In the genomic region with DNA sequence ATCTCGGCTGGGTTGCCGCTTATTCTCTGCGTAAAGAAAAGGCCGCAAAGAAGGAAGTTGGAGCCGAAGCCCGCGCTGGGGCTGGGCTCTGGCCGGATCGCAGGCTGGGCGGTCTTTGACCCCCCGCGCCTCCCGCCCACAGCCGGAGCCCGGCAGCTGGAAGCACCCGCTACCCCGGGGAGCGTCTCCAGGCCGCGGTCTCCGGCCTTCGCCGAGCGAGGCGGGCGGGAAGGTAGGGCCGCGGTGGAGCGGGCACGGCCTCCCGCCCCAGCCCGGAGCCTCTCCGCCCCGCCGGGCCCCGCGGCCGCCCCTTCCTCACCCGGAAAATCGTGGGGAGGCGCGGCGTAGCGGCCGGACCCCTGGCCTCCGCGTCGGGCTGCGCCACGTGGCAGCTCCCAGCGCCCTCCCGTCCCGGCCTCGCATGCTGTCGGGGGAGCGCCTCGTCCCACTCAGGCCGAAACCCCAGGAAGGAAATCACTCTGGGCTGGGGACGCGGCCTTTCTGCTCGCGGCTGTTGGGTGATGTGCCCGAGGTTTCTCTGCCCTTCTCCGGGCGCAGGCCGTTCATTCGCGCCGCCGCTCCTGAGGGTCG, we compare ENCODE assay signal across 8 cellular contexts. TPM values are rescaled to one million over a fixed set of nuclear protein-coding genes. Genes with fewer than 3 reads are reported as not detected.
DNase-seq lines count a peak whose midpoint lies in the region; ATAC-seq and TF ChIP-seq lines count a peak whose summit lies in the region.

No MANE protein-coding gene starts in this region.

- no peak overlapping the region for H3K27ac Mint-ChIP-seq in activated T-helper 17 cell treated with anti-CD3 and anti-CD28 coated beads, Interleukin-2, amount 50 U/mL, for 72 hours
- H3K27ac Mint-ChIP-seq in activated T-helper 1 cell treated with anti-CD3 and anti-CD28 coated beads, Interleukin-12 subunit alpha, Interleukin-12 subunit beta, Interleukin-2, Interleukin-4 antibody, amounts not matched to agents 30 ng/mL and 10 ng/mL and 1 ng/mL, durations not matched to agents 14 hours and 24 hours and 36 hours, result no peak overlapping the region

- ATAC-seq in activated T-helper 17 cell treated with anti-CD3 and anti-CD28 coated beads, Interleukin-2, amount 50 U/mL, for 72 hours (replicated peaks), result no peak
- no peak for ATAC-seq in HG02884 (IDR thresholded peaks at IDR 0.05; ENCODE audit: unreplicated experiment)
- no peak for ATAC-seq in HG03460 (IDR thresholded peaks at IDR 0.05; ENCODE audit: unreplicated experiment)

- H3K4me1 ChIP-seq in iPS-15b (ENCODE audit: control insufficient read depth, insufficient read depth, low read length) (peaks cover 6% of the 10 kb centered on the region), smooth muscle cell (ENCODE audit: low read depth) (peaks cover 26% of the 10 kb centered on the region)

- H3K9me3 Mint-ChIP-seq in activated T-helper 17 cell treated with anti-CD3 and anti-CD28 coated beads, Interleukin-2, amount 50 U/mL, for 72 hours, result no peaks in the 10 kb centered on the region
- no peaks in the 10 kb centered on the region for H3K9me3 Mint-ChIP-seq in activated T-helper 1 cell treated with anti-CD3 and anti-CD28 coated beads, Interleukin-12 subunit alpha, Interleukin-12 subunit beta, Interleukin-2, Interleukin-4 antibody, amounts not matched to agents 30 ng/mL and 10 ng/mL and 1 ng/mL, durations not matched to agents 14 hours and 24 hours and 36 hours

- H3K27me3 ChIP-seq in HL-60 (ENCODE audit: insufficient read depth, poor library complexity, severe bottlenecking), result peaks cover 2% of the 10 kb centered on the region
- peaks cover 95% of the 10 kb centered on the region for H3K27me3 ChIP-seq in iPS-15b (ENCODE audit: control insufficient read depth, insufficient read depth, low read length)
- H3K27me3 ChIP-seq in smooth muscle cell (ENCODE audit: low read depth), result peaks cover 39% of the 10 kb centered on the region

- WGBS in smooth muscle cell (ENCODE audit: low lambda C conversion rate), result 7% methylated on average over 48 of the region's 71 CpGs

- peak overlapping the region; percentile 86 for H3K4me2 ChIP-seq in smooth muscle cell

- H3K4me3 ChIP-seq in HL-60 (replicated peaks; ENCODE audit: insufficient read depth, low read length), result peak overlapping the region; percentile 12; the same call in 1 of the 2 replicates
- H3K4me3 ChIP-seq in iPS-15b (ENCODE audit: low read depth, low read length), result peak overlapping the region; percentile 49
- peak overlapping the region; percentile 44 for H3K4me3 ChIP-seq in smooth muscle cell

- H3K36me3 ChIP-seq in iPS-15b (ENCODE audit: control insufficient read depth, insufficient read depth, low read length), result no peaks in the 10 kb centered on the region
- no peaks in the 10 kb centered on the region for H3K36me3 ChIP-seq in smooth muscle cell (ENCODE audit: low read depth)

- no peak overlapping the region for H3K9ac ChIP-seq in iPS-15b (ENCODE audit: low read depth, low read length)
- H3K9ac ChIP-seq in smooth muscle cell (ENCODE audit: low read depth), result peak overlapping the region; percentile 64

- H3K27me3 Mint-ChIP-seq in activated T-helper 17 cell treated with anti-CD3 and anti-CD28 coated beads, Interleukin-2, amount 50 U/mL, for 72 hours, result peaks cover 63% of the 10 kb centered on the region
- peaks cover 81% of the 10 kb centered on the region for H3K27me3 Mint-ChIP-seq in activated T-helper 1 cell treated with anti-CD3 and anti-CD28 coated beads, Interleukin-12 subunit alpha, Interleukin-12 subunit beta, Interleukin-2, Interleukin-4 antibody, amounts not matched to agents 30 ng/mL and 10 ng/mL and 1 ng/mL, durations not matched to agents 14 hours and 24 hours and 36 hours (ENCODE audit: insufficient read depth)

- H3K36me3 Mint-ChIP-seq in activated T-helper 17 cell treated with anti-CD3 and anti-CD28 coated beads, Interleukin-2, amount 50 U/mL, for 72 hours (ENCODE audit: low read depth), result peaks cover 7% of the 10 kb centered on the region
- peaks cover 3% of the 10 kb centered on the region for H3K36me3 Mint-ChIP-seq in activated T-helper 1 cell treated with anti-CD3 and anti-CD28 coated beads, Interleukin-12 subunit alpha, Interleukin-12 subunit beta, Interleukin-2, Interleukin-4 antibody, amounts not matched to agents 30 ng/mL and 10 ng/mL and 1 ng/mL, durations not matched to agents 14 hours and 24 hours and 36 hours (ENCODE audit: low read depth)

- peaks cover 23% of the 10 kb centered on the region for H3F3A ChIP-seq in smooth muscle cell (ENCODE audit: low read depth)

- H3K27ac ChIP-seq in HL-60 (replicated peaks), result no peak overlapping the region
- H3K27ac ChIP-seq in smooth muscle cell (ENCODE audit: low read depth), result peak overlapping the region; percentile 13

- intact Hi-C loops in activated T-helper 1 cell treated with anti-CD3 and anti-CD28 coated beads, Interleukin-12 subunit alpha, Interleukin-12 subunit beta, Interleukin-2, Interleukin-4 antibody, amounts not matched to agents 30 ng/mL and 10 ng/mL and 1 ng/mL, durations not matched to agents 14 hours and 24 hours and 36 hours (cut with micrococcal nuclease), result loop anchor here (1.0 to 2.0 kb wide), 2 partner anchors 12 to 16 kb away; partner anchors contain the start of gene FOXD1

- H3K4me1 Mint-ChIP-seq in activated T-helper 17 cell treated with anti-CD3 and anti-CD28 coated beads, Interleukin-2, amount 50 U/mL, for 72 hours, result no peaks in the 10 kb centered on the region
- H3K4me1 Mint-ChIP-seq in activated T-helper 1 cell treated with anti-CD3 and anti-CD28 coated beads, Interleukin-12 subunit alpha, Interleukin-12 subunit beta, Interleukin-2, Interleukin-4 antibody, amounts not matched to agents 30 ng/mL and 10 ng/mL and 1 ng/mL, durations not matched to agents 14 hours and 24 hours and 36 hours (ENCODE audit: low read depth), result peaks cover 6% of the 10 kb centered on the region

- H3K9me3 ChIP-seq in iPS-15b (ENCODE audit: control insufficient read depth, insufficient read depth, low read length) (no peaks in the 10 kb centered on the region), smooth muscle cell (replicated peaks; ENCODE audit: low read depth) (no peaks in the 10 kb centered on the region)

- DNase-seq in HL-60 (ENCODE audit: low read depth in 1 of 2, low spot score in 1 of 2) (no peak), smooth muscle cell (lab: John Stamatoyannopoulos, UW; ENCODE audit: unreplicated experiment) (no peak), superior temporal gyrus (ENCODE audit: extremely low spot score) (no peak)
- DNase-seq in activated T-helper 1 cell treated with anti-CD3 and anti-CD28 coated beads, Interleukin-12 subunit alpha, Interleukin-12 subunit beta, Interleukin-2, Interleukin-4 antibody, amounts not matched to agents 30 ng/mL and 10 ng/mL and 1 ng/mL, durations not matched to agents 14 hours and 24 hours and 36 hours (ENCODE audit: low spot score), result no peak

- H4K20me1 ChIP-seq in smooth muscle cell (ENCODE audit: low read depth), result no peaks in the 10 kb centered on the region

- peak overlapping the region; percentile 36 for H3K4me3 Mint-ChIP-seq in activated T-helper 17 cell treated with anti-CD3 and anti-CD28 coated beads, Interleukin-2, amount 50 U/mL, for 72 hours
- no peak overlapping the region for H3K4me3 Mint-ChIP-seq in activated T-helper 1 cell treated with anti-CD3 and anti-CD28 coated beads, Interleukin-12 subunit alpha, Interleukin-12 subunit beta, Interleukin-2, Interleukin-4 antibody, amounts not matched to agents 30 ng/mL and 10 ng/mL and 1 ng/mL, durations not matched to agents 14 hours and 24 hours and 36 hours

- H3K79me2 ChIP-seq in smooth muscle cell (ENCODE audit: low read depth), result no peaks in the 10 kb centered on the region

- TF ChIP-seq CTCF in HL-60 (IDR thresholded peaks at IDR 0.05; ENCODE audit: insufficient read depth, low read length), result no peak
- TF ChIP-seq CTCF in smooth muscle cell (IDR thresholded peaks at IDR 0.05; ENCODE audit: borderline replicate concordance, insufficient read depth, poor library complexity, severe bottlenecking), result no peak

- peak overlapping the region; percentile 88 for H2AFZ ChIP-seq in smooth muscle cell (ENCODE audit: low read depth)

RNA-seq across cellular contexts. Expression of gene FOXD1, which starts 11.9 kb away (rescaled TPM):
- under 1 TPM in 1 of 2 donors, not detected in 1; 0.45 TPM for total RNA-seq in activated T-helper 17 cell treated with anti-CD3 and anti-CD28 coated beads, Interleukin-2, amount 50 U/mL, for 72 hours
- 9.0 and 10.0 TPM in 2 replicates for total RNA-seq in smooth muscle cell
- polyA plus RNA-seq in smooth muscle cell, result 13.8 and 14.3 TPM in 2 replicates
- 0.13 and 0.15 TPM in 2 replicates for total RNA-seq in activated T-helper 1 cell treated with anti-CD3 and anti-CD28 coated beads, Interleukin-12 subunit alpha, Interleukin-12 subunit beta, Interleukin-2, Interleukin-4 antibody, amounts not matched to agents 30 ng/mL and 10 ng/mL and 1 ng/mL, durations not matched to agents 14 hours and 24 hours and 36 hours
